Comparison of ENCODE assay signal across 1 cellular context in the genomic region with DNA sequence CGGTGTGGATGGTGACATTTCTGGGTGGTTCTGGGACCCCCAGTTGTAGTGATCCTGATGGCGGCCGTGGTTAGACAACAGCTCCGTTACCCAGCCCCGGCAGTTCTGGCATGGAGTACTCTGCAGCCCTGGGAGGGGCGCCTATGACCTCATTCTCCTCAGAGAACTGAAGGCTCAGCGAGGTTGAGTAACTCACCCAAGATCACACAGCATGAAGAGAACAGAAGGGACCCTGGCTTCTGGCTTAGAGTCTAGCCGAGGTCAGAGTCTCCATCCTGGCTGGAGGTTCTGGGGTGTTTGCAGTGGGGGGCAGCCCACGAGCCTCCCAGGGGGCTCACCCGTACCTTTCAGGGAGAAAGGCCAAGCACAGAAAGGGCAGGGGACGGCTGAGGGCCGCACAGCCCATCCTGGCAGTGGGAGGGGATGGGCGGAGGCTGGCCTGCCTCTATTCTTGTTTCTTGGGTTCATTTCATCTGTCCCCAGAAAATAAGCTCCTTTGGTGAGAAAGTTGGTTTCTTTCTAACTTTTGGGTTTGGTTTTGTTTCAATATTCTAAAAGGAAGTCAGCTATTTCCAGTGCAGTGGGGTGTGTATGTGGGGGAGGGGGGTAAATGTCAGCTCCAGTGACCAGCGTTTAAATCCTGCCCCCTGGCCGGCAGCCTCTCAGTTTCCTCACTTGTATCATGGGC.
TF ChIP-seq lines count a peak whose summit lies in the region.

No MANE protein-coding gene starts in this region.

TF ChIP-seq in GM12878, 131 proteins besides CTCF, POLR2A, EP300 and RAD21:
- TF ChIP-seq NFXL1 (IDR thresholded peaks at IDR 0.05; ENCODE audit: borderline replicate concordance) (peak; percentile 89), ATF7 (IDR thresholded peaks at IDR 0.05; ENCODE audit: low read depth) (0 out of 2 replicates have a peak, but pooled peaks have one; percentile 30), SMARCA5 (IDR thresholded peaks at IDR 0.05) (peak; percentile 95), LARP7 (IDR thresholded peaks at IDR 0.05) (no peak)
TF ChIP-seq in GM12878: peak in this region for 3.
